Comparison of ENCODE assay signal across 17 cellular contexts in genomic region chr13:44096906-44097305, GRCh38.
"Had no signal": no experiment of that assay in that cellular context is flagged by ENCODE, and none has a peak within 500 bp of the region (broad histone marks: within the 10 kb centered on the region; RNA-seq: fewer than 3 reads in every experiment).

No MANE protein-coding gene starts in this region.

- H3K4me1 ChIP-seq: parathyroid adenoma had no signal

- DNase-seq: activated B cell treated with CpG ODN at 0.5 μM for 24 hours; activated CD4-positive, alpha-beta T cell treated with anti-CD3 and anti-CD28 coated beads for 48 hours; activated CD8-positive, alpha-beta memory T cell treated with anti-CD3 and anti-CD28 coated beads, Interleukin-2, amount 50 U/mL, for 4 hours; activated CD8-positive, alpha-beta T cell treated with anti-CD3 and anti-CD28 coated beads for 36 hours; activated naive CD4-positive, alpha-beta T cell; anterior cingulate cortex; brain microvascular endothelial cell; cerebellar nuclear complex; effector memory CD4-positive, alpha-beta T cell; foreskin melanocyte; head of caudate nucleus; immature natural killer cell; midbrain had no signal

- H3K27me3 ChIP-seq: brain microvascular endothelial cell had no signal

- FAIRE-seq: urothelium cell line had no signal

- H3K36me3 Mint-ChIP-seq: stimulated activated memory B cell treated with anti-CD40 and anti-IgM and Interleukin-4, amounts not matched to agents 10 μg/mL and 1 μg/mL and 100 μg/mL, for 72 hours had no signal

- H3K4me1 Mint-ChIP-seq: activated B cell treated with CpG ODN at 0.5 μM for 24 hours; neural crest cell; stimulated activated memory B cell treated with anti-CD40 and anti-IgM and Interleukin-4, amounts not matched to agents 10 μg/mL and 1 μg/mL and 100 μg/mL, for 72 hours had no signal

- H3K79me2 ChIP-seq: parathyroid adenoma had no signal

- H3K9ac ChIP-seq: parathyroid adenoma had no signal

- H2AFZ ChIP-seq: parathyroid adenoma had no signal

- ATAC-seq: activated CD8-positive, alpha-beta T cell treated with anti-CD3 and anti-CD28 coated beads for 36 hours; stimulated activated memory B cell treated with anti-CD40 and anti-IgM and Interleukin-4, amounts not matched to agents 10 μg/mL and 1 μg/mL and 100 μg/mL, for 72 hours had no signal

- H3K27ac Mint-ChIP-seq: activated B cell treated with CpG ODN at 0.5 μM for 24 hours; activated CD8-positive, alpha-beta T cell treated with anti-CD3 and anti-CD28 coated beads for 36 hours; immature natural killer cell; stimulated activated memory B cell treated with anti-CD40 and anti-IgM and Interleukin-4, amounts not matched to agents 10 μg/mL and 1 μg/mL and 100 μg/mL, for 72 hours had no signal

- H3K4me3 Mint-ChIP-seq: activated B cell treated with CpG ODN at 0.5 μM for 24 hours; activated CD8-positive, alpha-beta T cell treated with anti-CD3 and anti-CD28 coated beads for 36 hours; immature natural killer cell; neural crest cell; stimulated activated memory B cell treated with anti-CD40 and anti-IgM and Interleukin-4, amounts not matched to agents 10 μg/mL and 1 μg/mL and 100 μg/mL, for 72 hours had no signal

- H3K27ac ChIP-seq: brain microvascular endothelial cell, parathyroid adenoma had no signal

- H3K36me3 ChIP-seq: brain microvascular endothelial cell had no signal
